ENCODE assay signal across 12 cellular contexts in the genomic region with DNA sequence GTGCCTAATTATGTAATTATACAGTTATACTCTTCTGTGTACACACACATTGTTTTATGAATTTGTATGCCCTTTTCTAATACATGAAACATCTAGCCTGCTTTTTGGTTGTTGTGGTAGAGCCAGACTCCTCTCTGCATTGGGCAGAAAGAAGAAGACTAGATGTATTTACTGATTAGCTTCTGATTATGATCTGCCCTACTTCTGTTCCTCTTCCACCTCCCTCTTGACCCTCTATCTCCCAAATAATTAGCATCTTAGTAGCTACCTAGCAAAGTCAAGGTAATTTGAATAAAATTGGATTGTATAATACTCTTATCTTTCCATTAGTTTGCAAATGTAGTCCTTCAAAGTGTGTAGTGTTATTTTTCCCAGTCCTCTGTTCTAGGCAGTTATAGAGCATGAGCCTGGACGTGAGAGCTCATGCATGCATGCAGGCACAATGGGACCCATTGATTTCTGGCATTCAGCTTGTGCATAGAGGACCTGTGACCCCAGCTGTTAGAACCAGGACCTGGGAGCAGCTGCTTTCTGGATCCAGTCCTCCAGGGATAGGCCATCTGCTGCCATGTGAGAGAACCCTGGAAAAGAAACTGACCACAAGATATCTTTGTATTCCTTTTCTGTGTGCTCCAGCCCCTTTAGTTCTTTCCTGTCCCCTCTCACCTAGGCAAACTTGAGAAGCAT.
A peak's percentile ranks its signal among the peaks of the same experiment; 100 is the strongest.
DNase-seq lines count a peak whose midpoint lies in the region; ATAC-seq and TF ChIP-seq lines count a peak whose summit lies in the region.
"Had no signal": no experiment of that assay in that cellular context is flagged by ENCODE, and none has a peak within 500 bp of the region (broad histone marks: within the 10 kb centered on the region; RNA-seq: fewer than 3 reads in every experiment).

No MANE protein-coding gene starts in this region.

- H3K9me3 ChIP-seq in MM.1S (replicated peaks; ENCODE audit: insufficient read depth, low read length), result no peaks in the 10 kb centered on the region

- peaks cover 74% of the 10 kb centered on the region for H3K79me2 ChIP-seq in MM.1S (ENCODE audit: low read length)

- no peak overlapping the region for H3K27ac ChIP-seq in MM.1S (ENCODE audit: low read length)

- H3K4me1 ChIP-seq in MM.1S (ENCODE audit: low read length), result peaks cover 17% of the 10 kb centered on the region

- ATAC-seq in activated B cell treated with CpG ODN at 0.5 μM for 24 hours (ENCODE audit: low read depth) (no peak), naive B cell (ENCODE audit: low read depth in 2 of 2) (no peak), omental fat pad (ENCODE audit: low FRiP score) (no peak)
- ATAC-seq: esophagus mucosa, Panc1 had no signal

- no peak overlapping the region for H2AFZ ChIP-seq in MM.1S (ENCODE audit: low read length)

- no peaks in the 10 kb centered on the region for H3K36me3 ChIP-seq in MM.1S (replicated peaks; ENCODE audit: insufficient read depth, low read length)

- H3K4me3 ChIP-seq in MM.1S (ENCODE audit: low read length), result no peak overlapping the region

- no peaks in the 10 kb centered on the region for H3K27me3 ChIP-seq in MM.1S (replicated peaks; ENCODE audit: insufficient read depth, low read length)

- H3K27ac Mint-ChIP-seq in activated B cell treated with CpG ODN at 0.5 μM for 24 hours (peak overlapping the region; percentile 36), naive B cell (peak overlapping the region in 5 of 6 donors; percentile 27 to 88 (median 68)), mesothelial cell of epicardium (no peak overlapping the region)
- H3K27ac Mint-ChIP-seq: nephron progenitor cell had no signal

- H3K4me3 Mint-ChIP-seq in activated B cell treated with CpG ODN at 0.5 μM for 24 hours (no peak overlapping the region), naive B cell (no peak overlapping the region), mesothelial cell of epicardium (no peak overlapping the region)
- H3K4me3 Mint-ChIP-seq: nephron progenitor cell had no signal

- CTCF ChIA-PET in activated B cell treated with CpG ODN at 0.5 μM for 24 hours (lab: Charles Lee), result no interaction called here

- H3K4me1 Mint-ChIP-seq in activated B cell treated with CpG ODN at 0.5 μM for 24 hours, result peaks cover 76% of the 10 kb centered on the region
- H3K4me1 Mint-ChIP-seq in naive B cell, result peaks cover 66 to 88% (median 78%) of the 10 kb centered on the region in 3 donors
- H3K4me1 Mint-ChIP-seq in mesothelial cell of epicardium, result peaks cover 25% of the 10 kb centered on the region

- H3K36me3 Mint-ChIP-seq in activated B cell treated with CpG ODN at 0.5 μM for 24 hours (ENCODE audit: low read depth) (peaks cover 35% of the 10 kb centered on the region), naive B cell (peaks cover 5 to 16% of the 10 kb centered on the region in 2 donors), mesothelial cell of epicardium (no peaks in the 10 kb centered on the region)

- no peak overlapping the region for H3K4me2 ChIP-seq in MM.1S (ENCODE audit: low read depth, low read length)

- H4K20me1 ChIP-seq in MM.1S (ENCODE audit: insufficient read depth, low read length), result no peaks in the 10 kb centered on the region

- H3F3A ChIP-seq in MM.1S (ENCODE audit: insufficient read depth, low read length), result peaks cover 9% of the 10 kb centered on the region; the same call in 1 of the 2 replicates

- H3K9me2 ChIP-seq in MM.1S (replicated peaks; ENCODE audit: insufficient read depth, low read length), result no peaks in the 10 kb centered on the region

- no peak overlapping the region for H3K9ac ChIP-seq in MM.1S (ENCODE audit: low read length)

- peak; percentile 91 for DNase-seq in Ammon's horn (ENCODE audit: low spot score)
- DNase-seq in C1 segment of cervical spinal cord (lab: John Stamatoyannopoulos, UW), result peak in 9 of 14 donors; percentile 30 to 56 (median 42)
- DNase-seq in activated B cell treated with CpG ODN at 0.5 μM for 24 hours, result no peak
- no peak for DNase-seq in naive B cell
- no peak for DNase-seq in mesothelial cell of epicardium (ENCODE audit: low spot score in 2 of 2, unreplicated experiment in 2 of 2)
- DNase-seq in omental fat pad (ENCODE audit: low spot score), result no peak
- no peak for DNase-seq in MM.1S
- DNase-seq: activated gamma-delta T cell; central memory CD4-positive, alpha-beta T cell; nephron progenitor cell had no signal

- TF ChIP-seq CTCF in activated B cell treated with CpG ODN at 0.5 μM for 24 hours (IDR thresholded peaks at IDR 0.05) (no peak), mesothelial cell of epicardium (IDR thresholded peaks at IDR 0.05; ENCODE audit: unreplicated experiment) (no peak), omental fat pad (IDR thresholded peaks at IDR 0.05) (no peak), MM.1S (IDR thresholded peaks at IDR 0.05; ENCODE audit: low read length) (no peak)

- POLR2A ChIA-PET in activated B cell treated with CpG ODN at 0.5 μM for 24 hours (lab: Charles Lee), result interaction anchor here (0.6 to 1.0 kb wide), 3 partner anchors 58 to 80 kb away, joined by 3 read pairs; no protein-coding TSS in a partner anchor

- H3K27me3 Mint-ChIP-seq in activated B cell treated with CpG ODN at 0.5 μM for 24 hours, result no peaks in the 10 kb centered on the region
- H3K27me3 Mint-ChIP-seq in naive B cell, result no peaks in the 10 kb centered on the region
- H3K27me3 Mint-ChIP-seq in mesothelial cell of epicardium (ENCODE audit: low read depth), result no peaks in the 10 kb centered on the region

- H3K9me3 Mint-ChIP-seq in activated B cell treated with CpG ODN at 0.5 μM for 24 hours, result no peaks in the 10 kb centered on the region
- H3K9me3 Mint-ChIP-seq in naive B cell, result no peaks in the 10 kb centered on the region
- H3K9me3 Mint-ChIP-seq in mesothelial cell of epicardium, result no peaks in the 10 kb centered on the region
- H3K9me3 Mint-ChIP-seq: nephron progenitor cell had no signal

- intact Hi-C loops in activated B cell treated with CpG ODN at 0.5 μM for 24 hours (cut with micrococcal nuclease), result loop anchor here (5.0 kb wide), 1 partner anchor 36 kb away; no protein-coding TSS in a partner anchor

Comparison
In these comparisons a context has a peak if more than half of its experiments do, and no peak if none do; other contexts are left out.
1. DNase-seq: peak in Ammon's horn (single experiment) and C1 segment of cervical spinal cord (9 of 14); none in activated B cell treated with CpG ODN at 0.5 μM for 24 hours (single experiment), naive B cell (single experiment), mesothelial cell of epicardium (0 of 2), omental fat pad (single experiment) and MM.1S (single experiment).